Comparison of ENCODE assay signal across 20 cellular contexts in genomic region chr11:112805658-112806057, GRCh38.
DNase-seq lines count a peak whose midpoint lies in the region; ATAC-seq lines count a peak whose summit lies in the region.
"Had no signal": no experiment of that assay in that cellular context is flagged by ENCODE, and none has a peak within 500 bp of the region (broad histone marks: within the 10 kb centered on the region; RNA-seq: fewer than 3 reads in every experiment).

No MANE protein-coding gene starts in this region.

- ATAC-seq in GM18870 (IDR thresholded peaks at IDR 0.05; ENCODE audit: unreplicated experiment), result no peak
- ATAC-seq: activated CD4-positive, alpha-beta T cell treated with anti-CD3 and anti-CD28 coated beads for 36 hours; activated naive CD4-positive, alpha-beta T cell treated with anti-CD3 and anti-CD28 coated beads, Interleukin-2, amount 50 U/mL, for 72 hours; gastroesophageal sphincter; T-cell had no signal

- intact Hi-C loops in head of caudate nucleus (cut with DNase I), result no loop called here

- DNase-seq in COR-L47 (lab: John Stamatoyannopoulos, UW), result peak; percentile 78
- DNase-seq in NCI-H1417 (lab: John Stamatoyannopoulos, UW), result peak in 2 of 3 experiments; percentile 77 to 95
- peak; percentile 90 for DNase-seq in NCI-H748 treated with DMSO at 0.1 percent for 48 hours (lab: John Stamatoyannopoulos, UW)
- peak; percentile 74 for DNase-seq in left kidney (ENCODE audit: low read depth, low spot score)
- no peak for DNase-seq in DMS153 treated with DMSO at 0.1 percent for 48 hours (lab: John Stamatoyannopoulos, UW; ENCODE audit: unreplicated experiment)
- DNase-seq in activated CD4-positive, CD25-positive, alpha-beta regulatory T cell (lab: John Stamatoyannopoulos, UW), result no peak
- DNase-seq in head of caudate nucleus, result no peak
- DNase-seq: activated CD4-positive, alpha-beta T cell treated with anti-CD3 and anti-CD28 coated beads for 36 hours; CD4-positive, alpha-beta memory T cell; effector CD8-positive, alpha-beta T cell; KBM-7; left cardiac atrium; NCI-H524; SIG-M5; stimulated activated CD4-positive, alpha-beta T cell treated with anti-CD3 and anti-CD28 coated beads, Interleukin-4, amount 100 ng/mL, for 24 hours; T-cell; transverse colon had no signal

Comparison
In these comparisons a context has a peak if more than half of its experiments do, and no peak if none do; other contexts are left out.
1. DNase-seq: peak in COR-L47 (single experiment), NCI-H1417 (2 of 3), NCI-H748 treated with DMSO at 0.1 percent for 48 hours (single experiment) and left kidney (single experiment); none in DMS153 treated with DMSO at 0.1 percent for 48 hours (single experiment), activated CD4-positive, CD25-positive, alpha-beta regulatory T cell (0 of 4) and head of caudate nucleus (0 of 42).